1 cellular context compared by ENCODE assay signal in the genomic region with DNA sequence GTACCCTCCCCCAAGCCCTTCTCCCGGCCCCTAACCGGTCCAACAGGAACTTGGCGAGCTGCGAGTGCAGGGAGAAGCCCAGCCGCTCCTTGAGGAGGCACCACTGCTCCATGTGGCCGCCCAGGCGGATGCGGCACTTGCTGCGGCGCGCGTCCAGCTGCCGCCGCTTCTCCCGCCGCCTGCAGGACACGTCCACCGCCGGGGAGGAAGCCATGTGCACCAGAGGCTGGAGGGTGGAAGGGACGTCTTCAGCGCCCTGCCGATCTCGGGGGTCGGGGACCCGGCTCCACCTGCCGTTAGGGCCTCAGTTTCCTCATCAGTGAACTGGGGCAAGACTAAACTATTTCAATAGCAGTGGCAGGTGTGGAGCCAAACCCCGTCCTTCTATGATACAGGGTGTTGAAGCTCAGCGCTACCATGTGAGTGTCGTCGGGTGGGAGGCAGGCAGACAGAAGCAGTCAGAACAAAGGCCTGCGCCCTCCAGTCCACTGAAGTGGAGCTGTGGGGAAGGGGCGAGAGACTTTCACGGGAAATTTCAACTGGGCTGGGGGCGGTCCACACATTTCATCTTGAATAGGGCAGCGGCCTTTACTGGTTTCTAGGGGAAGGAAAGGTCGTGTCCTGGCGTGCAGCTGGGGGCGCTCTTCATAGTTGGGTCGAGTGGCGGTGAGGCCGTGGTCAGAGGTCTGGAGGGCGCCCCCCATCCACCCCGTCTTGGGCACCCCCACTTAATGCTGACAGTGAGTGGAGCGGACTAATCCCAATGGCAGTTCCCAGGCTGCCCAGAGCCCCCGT.
TF ChIP-seq lines count a peak whose summit lies in the region.

No MANE protein-coding gene starts in this region.

TF ChIP-seq in H1, 55 proteins besides CTCF, POLR2A, EP300 and RAD21:
- TF ChIP-seq SIN3A (conservative IDR thresholded peaks at IDR 0.05 in 1 of 2, IDR thresholded peaks at IDR 0.05 in 1 of 2; ENCODE audit: low read depth in 1 of 2, low read length in 2 of 2) (0 out of 4 replicates have a peak, but pooled peaks of 1 of the 2 experiments have one; percentile 15), TAF1 (IDR thresholded peaks at IDR 0.05; ENCODE audit: low read depth, low read length) (peak; percentile 84), CBX8 (IDR thresholded peaks at IDR 0.05; ENCODE audit: borderline replicate concordance, low read depth, low read length) (no peak), POLR2AphosphoS5 (IDR thresholded peaks at IDR 0.05; ENCODE audit: low read depth, low read length) (peak; percentile 71), HDAC2 (IDR thresholded peaks at IDR 0.05; ENCODE audit: borderline replicate concordance in 1 of 2, low read depth in 2 of 2, low read length in 2 of 2) (peak in 1 of 2 experiments; percentile 28; a peak in 1 of 4 replicates), KDM1A (IDR thresholded peaks at IDR 0.05; ENCODE audit: borderline replicate concordance, low read length) (0 out of 2 replicates have a peak, but pooled peaks have one; percentile 8), YY1 (IDR thresholded peaks at IDR 0.05; ENCODE audit: low read depth, low read length) (0 out of 2 replicates have a peak, but pooled peaks have one; percentile 16), CTBP2 (IDR thresholded peaks at IDR 0.05; ENCODE audit: borderline replicate concordance, insufficient read depth, insufficient read length, low read length) (no peak), GTF2F1 (IDR thresholded peaks at IDR 0.05; ENCODE audit: borderline replicate concordance, low read depth, low read length) (no peak), NRF1 (IDR thresholded peaks at IDR 0.05; ENCODE audit: low read depth, low read length) (no peak), MAFK (IDR thresholded peaks at IDR 0.05; ENCODE audit: low read depth, low read length) (no peak), ASH2L (IDR thresholded peaks at IDR 0.05; ENCODE audit: low read length) (peak; percentile 35), BCL11A (IDR thresholded peaks at IDR 0.05; ENCODE audit: low read depth in 2 of 2, low read length in 2 of 2) (no peak), CEBPB (IDR thresholded peaks at IDR 0.05; ENCODE audit: low read depth, low read length) (no peak), KDM4A (IDR thresholded peaks at IDR 0.05; ENCODE audit: low read depth, low read length, severe bottlenecking) (peak; percentile 57), PHF8 (conservative IDR thresholded peaks at IDR 0.05; ENCODE audit: low read depth, low read length) (no peak; the same call in 1 of the 2 replicates), ZNF274 (IDR thresholded peaks at IDR 0.05; ENCODE audit: borderline replicate concordance, extremely low read depth, low read length) (no peak), BACH1 (IDR thresholded peaks at IDR 0.05; ENCODE audit: low read length) (no peak), TBP (IDR thresholded peaks at IDR 0.05; ENCODE audit: low read depth, low read length) (peak; percentile 42), RBBP5 (IDR thresholded peaks at IDR 0.05; ENCODE audit: borderline replicate concordance, low read depth, low read length) (peak; percentile 76; the same call in 1 of the 2 replicates), TEAD4 (IDR thresholded peaks at IDR 0.05; ENCODE audit: low read depth, low read length) (no peak), EZH2 (IDR thresholded peaks at IDR 0.05; ENCODE audit: low read depth, low read length, severe bottlenecking) (no peak), KDM5A (IDR thresholded peaks at IDR 0.05; ENCODE audit: low read length) (no peak), RXRA (IDR thresholded peaks at IDR 0.05; ENCODE audit: insufficient read depth, low read depth, low read length) (no peak), JUN (IDR thresholded peaks at IDR 0.05; ENCODE audit: low read depth, low read length) (no peak), SP1 (IDR thresholded peaks at IDR 0.05; ENCODE audit: low read depth, low read length) (peak; percentile 90), CREB1 (IDR thresholded peaks at IDR 0.05) (peak; percentile 7; the same call in 1 of the 2 replicates), SIX5 (IDR thresholded peaks at IDR 0.05; ENCODE audit: low read depth, low read length) (no peak), CHD1 (IDR thresholded peaks at IDR 0.05; ENCODE audit: low read depth, low read length) (no peak), NANOG (IDR thresholded peaks at IDR 0.05; ENCODE audit: insufficient read depth, low read depth, low read length, poor library complexity, severe bottlenecking) (no peak), JUND (IDR thresholded peaks at IDR 0.05; ENCODE audit: low read length) (no peak), EGR1 (IDR thresholded peaks at IDR 0.05; ENCODE audit: borderline replicate concordance, low read depth, low read length) (no peak), SP2 (IDR thresholded peaks at IDR 0.05; ENCODE audit: low read length) (no peak)
- TF ChIP-seq, protein P1, sequence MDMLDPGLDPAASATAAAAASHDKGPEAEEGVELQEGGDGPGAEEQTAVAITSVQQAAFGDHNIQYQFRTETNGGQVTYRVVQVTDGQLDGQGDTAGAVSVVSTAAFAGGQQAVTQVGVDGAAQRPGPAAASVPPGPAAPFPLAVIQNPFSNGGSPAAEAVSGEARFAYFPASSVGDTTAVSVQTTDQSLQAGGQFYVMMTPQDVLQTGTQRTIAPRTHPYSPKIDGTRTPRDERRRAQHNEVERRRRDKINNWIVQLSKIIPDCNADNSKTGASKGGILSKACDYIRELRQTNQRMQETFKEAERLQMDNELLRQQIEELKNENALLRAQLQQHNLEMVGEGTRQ (IDR thresholded peaks at IDR 0.05; ENCODE audit: low read length) = no peak
- TF ChIP-seq, protein P2, sequence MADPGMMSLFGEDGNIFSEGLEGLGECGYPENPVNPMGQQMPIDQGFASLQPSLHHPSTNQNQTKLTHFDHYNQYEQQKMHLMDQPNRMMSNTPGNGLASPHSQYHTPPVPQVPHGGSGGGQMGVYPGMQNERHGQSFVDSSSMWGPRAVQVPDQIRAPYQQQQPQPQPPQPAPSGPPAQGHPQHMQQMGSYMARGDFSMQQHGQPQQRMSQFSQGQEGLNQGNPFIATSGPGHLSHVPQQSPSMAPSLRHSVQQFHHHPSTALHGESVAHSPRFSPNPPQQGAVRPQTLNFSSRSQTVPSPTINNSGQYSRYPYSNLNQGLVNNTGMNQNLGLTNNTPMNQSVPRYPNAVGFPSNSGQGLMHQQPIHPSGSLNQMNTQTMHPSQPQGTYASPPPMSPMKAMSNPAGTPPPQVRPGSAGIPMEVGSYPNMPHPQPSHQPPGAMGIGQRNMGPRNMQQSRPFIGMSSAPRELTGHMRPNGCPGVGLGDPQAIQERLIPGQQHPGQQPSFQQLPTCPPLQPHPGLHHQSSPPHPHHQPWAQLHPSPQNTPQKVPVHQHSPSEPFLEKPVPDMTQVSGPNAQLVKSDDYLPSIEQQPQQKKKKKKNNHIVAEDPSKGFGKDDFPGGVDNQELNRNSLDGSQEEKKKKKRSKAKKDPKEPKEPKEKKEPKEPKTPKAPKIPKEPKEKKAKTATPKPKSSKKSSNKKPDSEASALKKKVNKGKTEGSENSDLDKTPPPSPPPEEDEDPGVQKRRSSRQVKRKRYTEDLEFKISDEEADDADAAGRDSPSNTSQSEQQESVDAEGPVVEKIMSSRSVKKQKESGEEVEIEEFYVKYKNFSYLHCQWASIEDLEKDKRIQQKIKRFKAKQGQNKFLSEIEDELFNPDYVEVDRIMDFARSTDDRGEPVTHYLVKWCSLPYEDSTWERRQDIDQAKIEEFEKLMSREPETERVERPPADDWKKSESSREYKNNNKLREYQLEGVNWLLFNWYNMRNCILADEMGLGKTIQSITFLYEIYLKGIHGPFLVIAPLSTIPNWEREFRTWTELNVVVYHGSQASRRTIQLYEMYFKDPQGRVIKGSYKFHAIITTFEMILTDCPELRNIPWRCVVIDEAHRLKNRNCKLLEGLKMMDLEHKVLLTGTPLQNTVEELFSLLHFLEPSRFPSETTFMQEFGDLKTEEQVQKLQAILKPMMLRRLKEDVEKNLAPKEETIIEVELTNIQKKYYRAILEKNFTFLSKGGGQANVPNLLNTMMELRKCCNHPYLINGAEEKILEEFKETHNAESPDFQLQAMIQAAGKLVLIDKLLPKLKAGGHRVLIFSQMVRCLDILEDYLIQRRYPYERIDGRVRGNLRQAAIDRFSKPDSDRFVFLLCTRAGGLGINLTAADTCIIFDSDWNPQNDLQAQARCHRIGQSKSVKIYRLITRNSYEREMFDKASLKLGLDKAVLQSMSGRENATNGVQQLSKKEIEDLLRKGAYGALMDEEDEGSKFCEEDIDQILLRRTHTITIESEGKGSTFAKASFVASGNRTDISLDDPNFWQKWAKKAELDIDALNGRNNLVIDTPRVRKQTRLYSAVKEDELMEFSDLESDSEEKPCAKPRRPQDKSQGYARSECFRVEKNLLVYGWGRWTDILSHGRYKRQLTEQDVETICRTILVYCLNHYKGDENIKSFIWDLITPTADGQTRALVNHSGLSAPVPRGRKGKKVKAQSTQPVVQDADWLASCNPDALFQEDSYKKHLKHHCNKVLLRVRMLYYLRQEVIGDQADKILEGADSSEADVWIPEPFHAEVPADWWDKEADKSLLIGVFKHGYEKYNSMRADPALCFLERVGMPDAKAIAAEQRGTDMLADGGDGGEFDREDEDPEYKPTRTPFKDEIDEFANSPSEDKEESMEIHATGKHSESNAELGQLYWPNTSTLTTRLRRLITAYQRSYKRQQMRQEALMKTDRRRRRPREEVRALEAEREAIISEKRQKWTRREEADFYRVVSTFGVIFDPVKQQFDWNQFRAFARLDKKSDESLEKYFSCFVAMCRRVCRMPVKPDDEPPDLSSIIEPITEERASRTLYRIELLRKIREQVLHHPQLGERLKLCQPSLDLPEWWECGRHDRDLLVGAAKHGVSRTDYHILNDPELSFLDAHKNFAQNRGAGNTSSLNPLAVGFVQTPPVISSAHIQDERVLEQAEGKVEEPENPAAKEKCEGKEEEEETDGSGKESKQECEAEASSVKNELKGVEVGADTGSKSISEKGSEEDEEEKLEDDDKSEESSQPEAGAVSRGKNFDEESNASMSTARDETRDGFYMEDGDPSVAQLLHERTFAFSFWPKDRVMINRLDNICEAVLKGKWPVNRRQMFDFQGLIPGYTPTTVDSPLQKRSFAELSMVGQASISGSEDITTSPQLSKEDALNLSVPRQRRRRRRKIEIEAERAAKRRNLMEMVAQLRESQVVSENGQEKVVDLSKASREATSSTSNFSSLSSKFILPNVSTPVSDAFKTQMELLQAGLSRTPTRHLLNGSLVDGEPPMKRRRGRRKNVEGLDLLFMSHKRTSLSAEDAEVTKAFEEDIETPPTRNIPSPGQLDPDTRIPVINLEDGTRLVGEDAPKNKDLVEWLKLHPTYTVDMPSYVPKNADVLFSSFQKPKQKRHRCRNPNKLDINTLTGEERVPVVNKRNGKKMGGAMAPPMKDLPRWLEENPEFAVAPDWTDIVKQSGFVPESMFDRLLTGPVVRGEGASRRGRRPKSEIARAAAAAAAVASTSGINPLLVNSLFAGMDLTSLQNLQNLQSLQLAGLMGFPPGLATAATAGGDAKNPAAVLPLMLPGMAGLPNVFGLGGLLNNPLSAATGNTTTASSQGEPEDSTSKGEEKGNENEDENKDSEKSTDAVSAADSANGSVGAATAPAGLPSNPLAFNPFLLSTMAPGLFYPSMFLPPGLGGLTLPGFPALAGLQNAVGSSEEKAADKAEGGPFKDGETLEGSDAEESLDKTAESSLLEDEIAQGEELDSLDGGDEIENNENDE (IDR thresholded peaks at IDR 0.05; ENCODE audit: insufficient replicate concordance, low read length) = no peak
- TF ChIP-seq, protein P3, sequence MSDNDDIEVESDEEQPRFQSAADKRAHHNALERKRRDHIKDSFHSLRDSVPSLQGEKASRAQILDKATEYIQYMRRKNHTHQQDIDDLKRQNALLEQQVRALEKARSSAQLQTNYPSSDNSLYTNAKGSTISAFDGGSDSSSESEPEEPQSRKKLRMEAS (IDR thresholded peaks at IDR 0.05) = peak; percentile 93
- TF ChIP-seq, protein P4, sequence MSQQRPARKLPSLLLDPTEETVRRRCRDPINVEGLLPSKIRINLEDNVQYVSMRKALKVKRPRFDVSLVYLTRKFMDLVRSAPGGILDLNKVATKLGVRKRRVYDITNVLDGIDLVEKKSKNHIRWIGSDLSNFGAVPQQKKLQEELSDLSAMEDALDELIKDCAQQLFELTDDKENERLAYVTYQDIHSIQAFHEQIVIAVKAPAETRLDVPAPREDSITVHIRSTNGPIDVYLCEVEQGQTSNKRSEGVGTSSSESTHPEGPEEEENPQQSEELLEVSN (IDR thresholded peaks at IDR 0.05) = peak; percentile 89
- TF ChIP-seq, protein P5, sequence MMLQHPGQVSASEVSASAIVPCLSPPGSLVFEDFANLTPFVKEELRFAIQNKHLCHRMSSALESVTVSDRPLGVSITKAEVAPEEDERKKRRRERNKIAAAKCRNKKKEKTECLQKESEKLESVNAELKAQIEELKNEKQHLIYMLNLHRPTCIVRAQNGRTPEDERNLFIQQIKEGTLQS (IDR thresholded peaks at IDR 0.05; ENCODE audit: insufficient read depth, low read depth, low read length) = no peak
- TF ChIP-seq, protein P6, sequence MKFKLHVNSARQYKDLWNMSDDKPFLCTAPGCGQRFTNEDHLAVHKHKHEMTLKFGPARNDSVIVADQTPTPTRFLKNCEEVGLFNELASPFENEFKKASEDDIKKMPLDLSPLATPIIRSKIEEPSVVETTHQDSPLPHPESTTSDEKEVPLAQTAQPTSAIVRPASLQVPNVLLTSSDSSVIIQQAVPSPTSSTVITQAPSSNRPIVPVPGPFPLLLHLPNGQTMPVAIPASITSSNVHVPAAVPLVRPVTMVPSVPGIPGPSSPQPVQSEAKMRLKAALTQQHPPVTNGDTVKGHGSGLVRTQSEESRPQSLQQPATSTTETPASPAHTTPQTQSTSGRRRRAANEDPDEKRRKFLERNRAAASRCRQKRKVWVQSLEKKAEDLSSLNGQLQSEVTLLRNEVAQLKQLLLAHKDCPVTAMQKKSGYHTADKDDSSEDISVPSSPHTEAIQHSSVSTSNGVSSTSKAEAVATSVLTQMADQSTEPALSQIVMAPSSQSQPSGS (IDR thresholded peaks at IDR 0.05; ENCODE audit: low read length) = no peak
TF ChIP-seq in H1: peak in this region for 14.
